2 cellular contexts compared by ENCODE assay signal in genomic region chr5:145903113-145903512, GRCh38.
A peak's percentile ranks its signal among the peaks of the same experiment; 100 is the strongest.
TF ChIP-seq lines count a peak whose summit lies in the region.

No MANE protein-coding gene starts in this region.

TF ChIP-seq in A549, 52 proteins besides CTCF, POLR2A, EP300 and RAD21 (continued from another document):
- TF ChIP-seq ATOH8 (CRISPR knock-in tag; IDR thresholded peaks at IDR 0.05; ENCODE audit: low read depth) (no peak), KDM5A (IDR thresholded peaks at IDR 0.05) (no peak), E2F6 (IDR thresholded peaks at IDR 0.05; ENCODE audit: borderline replicate concordance, low read depth) (no peak), KDM1A (IDR thresholded peaks at IDR 0.05; ENCODE audit: low read depth) (no peak), RFX5 (IDR thresholded peaks at IDR 0.05) (no peak)

TF ChIP-seq in H1, 55 proteins besides CTCF, POLR2A, EP300 and RAD21 (continued from another document):
- TF ChIP-seq KDM1A (IDR thresholded peaks at IDR 0.05; ENCODE audit: borderline replicate concordance, low read length): 0 out of 2 replicates have a peak, but pooled peaks have one; percentile 13
